ENCODE assay signal across 21 cellular contexts in the genomic region with DNA sequence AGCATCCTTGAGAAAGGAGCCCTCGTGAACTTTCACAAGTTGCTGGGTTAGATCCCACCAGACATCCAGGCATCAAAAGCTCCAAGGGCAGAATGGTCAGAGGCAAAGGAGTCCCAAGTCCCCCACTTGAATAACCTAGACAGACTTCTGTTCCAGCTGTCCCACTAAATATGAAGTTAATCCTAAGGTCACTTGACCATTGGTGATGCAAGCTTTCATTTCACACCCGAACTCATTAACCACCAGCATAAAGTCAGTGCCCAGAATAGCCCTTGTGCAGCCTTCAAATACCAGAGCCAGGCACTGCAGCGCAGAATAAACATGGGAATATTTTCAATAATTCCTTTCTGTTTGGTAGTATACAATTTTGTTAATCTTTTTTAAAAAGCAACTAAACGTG. TPM values are rescaled to one million over a fixed set of nuclear protein-coding genes. Genes with fewer than 3 reads are reported as not detected.
DNase-seq lines count a peak whose midpoint lies in the region; ATAC-seq and TF ChIP-seq lines count a peak whose summit lies in the region.
"Had no signal": no experiment of that assay in that cellular context is flagged by ENCODE, and none has a peak within 500 bp of the region (broad histone marks: within the 10 kb centered on the region; RNA-seq: fewer than 3 reads in every experiment).

No MANE protein-coding gene starts in this region.

- H3K4me1 ChIP-seq in heart left ventricle (peaks cover 0 to 20% (median 1%) of the 10 kb centered on the region in 12 donors), thoracic aorta (ENCODE audit: control insufficient read depth in 1 of 2, low read depth in 2 of 2) (peaks cover 14 to 27% of the 10 kb centered on the region in 2 donors)

- intact Hi-C loops in Right ventricle myocardium inferior (cut with DNase I) (no loop called here), cardiac septum (cut with DNase I) (loop anchor here (5.0 to 10.0 kb wide), 2 partner anchors 117 to 934 kb away; partner anchors contain the start of gene C7), heart left ventricle (cut with DNase I) (loop anchor here in 7 of 10 donors (5.0 to 10.0 kb wide), 7 partner anchors 87 to 939 kb away; partner anchors contain the start of gene C7 (in 3 of the 7))

- H3K9me3 ChIP-seq in heart left ventricle (no peaks in the 10 kb centered on the region), thoracic aorta (no peaks in the 10 kb centered on the region)
- H3K9me3 ChIP-seq: BE2C had no signal

- peak overlapping the region in 4 of 12 donors; percentile 11 to 61 (median 42) for H3K27ac ChIP-seq in heart left ventricle
- peak overlapping the region; percentile 25 to 34 for H3K27ac ChIP-seq in thoracic aorta

- TF ChIP-seq POLR2A in heart left ventricle (IDR thresholded peaks at IDR 0.05), result no peak

- peak; percentile 65 for ATAC-seq in Right ventricle myocardium inferior
- peak; percentile 40 to 82 (median 78) for ATAC-seq in heart left ventricle
- no peak for ATAC-seq in thoracic aorta (ENCODE audit: insufficient number of reproducible peaks, low FRiP score, low read depth)
- ATAC-seq in GM19324 (IDR thresholded peaks at IDR 0.05; ENCODE audit: low FRiP score, unreplicated experiment), result no peak

- H3K27me3 ChIP-seq in heart left ventricle (no peaks in the 10 kb centered on the region), thoracic aorta (replicated peaks; ENCODE audit: insufficient read depth) (no peaks in the 10 kb centered on the region)
- H3K27me3 ChIP-seq: BE2C had no signal

- DNase-seq in Right ventricle myocardium inferior (ENCODE audit: missing footprints) (no peak), cardiac septum (ENCODE audit: low spot score) (no peak), heart left ventricle (peak in 1 of 5 donors; percentile 28), kidney tubule cell (ENCODE audit: low spot score) (peak; percentile 35), thoracic aorta (ENCODE audit: low spot score) (no peak), GM13976 (ENCODE audit: low spot score) (no peak), iPS-NIHi11 (ENCODE audit: low spot score) (no peak)
- DNase-seq: BE2C; CD4-positive, CD25-positive, alpha-beta regulatory T cell; COR-L47; DMS 273 treated with DMSO at 0.1 percent for 48 hours; DND-41; KG1; NCI-H1417 treated with DMSO at 0.1 percent for 48 hours; NCI-H187 treated with DMSO at 0.1 percent for 48 hours; NCI-H2227 treated with DMSO at 0.1 percent for 48 hours; NCI-H510A treated with DMSO at 0.1 percent for 48 hours; NCI-H774; OCI-M1; SHP77 treated with DMSO at 0.1 percent for 48 hours had no signal

- 67 to 77% (median 73%) methylated on average over 4 of the region's 4 CpGs for WGBS in heart left ventricle, 4 donors

- H3K36me3 ChIP-seq in heart left ventricle, result peaks cover 0 to 56% (median 16%) of the 10 kb centered on the region in 9 donors
- no peaks in the 10 kb centered on the region for H3K36me3 ChIP-seq in thoracic aorta

- in situ Hi-C loops in GM13976 (cut with MboI; ENCODE audit: low sequenced_read_pairs, unreplicated experiment), result no loop called here

- TF ChIP-seq CTCF in heart left ventricle (IDR thresholded peaks at IDR 0.05), result no peak
- TF ChIP-seq CTCF in thoracic aorta (IDR thresholded peaks at IDR 0.05), result no peak
- no peak for TF ChIP-seq CTCF in GM13976 (IDR thresholded peaks at IDR 0.05; ENCODE audit: borderline replicate concordance, control extremely low read depth, extremely low read depth, insufficient read depth, missing control alignments)

- H3K4me3 ChIP-seq in heart left ventricle (no peak overlapping the region), thoracic aorta (peak overlapping the region; percentile 32)

RNA-seq across cellular contexts. Expression of gene OXCT1, which starts 28.9 kb away (rescaled TPM):
- 128 TPM for total RNA-seq in Right ventricle myocardium inferior
- 269 TPM for total RNA-seq in cardiac septum
- 100 to 1,000 TPM in 8 of 9 donors, 10 to 100 TPM in 1; 73.4 to 363 (median 205) TPM for total RNA-seq in heart left ventricle
- 100 to 1,000 TPM in 1 of 2 donors, 10 to 100 TPM in 1; 50.7 to 148 TPM for polyA plus RNA-seq in heart left ventricle
- total RNA-seq in thoracic aorta, result 10 to 100 TPM; 19.6 to 30.6 TPM

Comparison
In these comparisons a context has a peak if more than half of its experiments do, and no peak if none do; other contexts are left out.
1. ATAC-seq: peak in Right ventricle myocardium inferior (single experiment) and heart left ventricle (4 of 4); none in thoracic aorta (single experiment) and GM19324 (single experiment).